16 cellular contexts compared by ENCODE assay signal in the genomic region with DNA sequence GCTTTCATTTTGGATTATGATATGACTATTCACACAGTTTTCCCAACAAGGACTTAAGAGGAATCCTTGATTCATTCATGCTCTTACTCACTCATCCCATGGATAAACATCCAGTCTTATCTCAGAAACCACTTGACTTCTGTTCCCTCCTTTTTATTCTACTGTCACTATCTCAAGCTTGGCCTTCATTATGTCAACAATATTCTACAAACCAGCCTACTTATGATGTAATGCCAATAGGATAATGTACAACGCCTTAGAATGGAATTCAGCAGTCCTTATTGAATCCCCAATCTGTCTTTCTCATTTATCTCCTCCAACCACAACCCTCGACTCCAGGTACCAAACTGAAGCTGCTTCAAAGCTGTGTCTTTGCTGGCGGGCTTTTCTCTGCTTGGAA.
"Had no signal": no experiment of that assay in that cellular context is flagged by ENCODE, and none has a peak within 500 bp of the region (broad histone marks: within the 10 kb centered on the region; RNA-seq: fewer than 3 reads in every experiment).

No MANE protein-coding gene starts in this region.

- H3K9ac ChIP-seq: parathyroid adenoma had no signal

- DNase-seq: cortex of kidney; dorsolateral prefrontal cortex; effector CD8-positive, alpha-beta T cell; gastrocnemius medialis; heart right ventricle; hypothalamus; kidney glomerular epithelial cell; naive thymus-derived CD4-positive, alpha-beta T cell; nephron progenitor cell; psoas muscle; retina; stimulated activated CD4-positive, alpha-beta T cell treated with anti-CD3 and anti-CD28 coated beads, Interleukin-2, amount 100 ng/mL, for 24 hours; stimulated activated naive CD4-positive, alpha-beta T cell; trophoblast cell had no signal

- H3K27me3 ChIP-seq: dorsolateral prefrontal cortex, gastrocnemius medialis, heart right ventricle had no signal

- H3K79me2 ChIP-seq: parathyroid adenoma had no signal

- H3K27ac ChIP-seq: dorsolateral prefrontal cortex, gastrocnemius medialis, heart right ventricle, parathyroid adenoma, psoas muscle had no signal

- H3K36me3 ChIP-seq: gastrocnemius medialis, heart right ventricle had no signal

- H3K4me3 ChIP-seq: dorsolateral prefrontal cortex, gastrocnemius medialis, heart right ventricle, psoas muscle had no signal

- H2AFZ ChIP-seq: parathyroid adenoma had no signal

- ATAC-seq: gastrocnemius medialis; heart right ventricle; naive thymus-derived CD4-positive, alpha-beta T cell; psoas muscle; sciatic nerve had no signal

- H3K9me3 ChIP-seq: gastrocnemius medialis had no signal

- H3K4me1 ChIP-seq: gastrocnemius medialis, heart right ventricle, parathyroid adenoma, psoas muscle had no signal
